In the genomic region with DNA sequence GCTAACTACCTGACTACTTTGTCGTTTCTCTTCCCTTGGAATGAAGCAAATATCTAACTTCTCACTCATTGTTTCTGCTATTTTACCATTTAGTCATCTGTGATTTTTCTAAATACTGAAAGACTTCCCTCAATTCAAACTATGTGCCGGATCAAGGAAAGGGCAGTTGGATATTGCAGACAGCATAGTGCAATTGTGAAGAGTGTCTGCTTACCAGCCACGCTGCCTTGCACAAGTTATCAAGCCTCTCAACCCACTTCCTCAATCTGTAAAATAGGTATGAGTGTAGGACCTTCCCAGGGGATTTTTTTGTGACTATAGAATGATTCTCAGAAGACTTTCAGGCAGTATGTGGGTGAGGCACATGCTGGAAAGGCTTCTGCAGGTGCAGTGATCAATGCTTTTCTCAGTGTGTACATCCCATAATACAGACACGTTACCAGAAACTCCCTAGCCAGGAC, we compare ENCODE assay signal across 8 cellular contexts. TPM values are rescaled to one million over a fixed set of nuclear protein-coding genes. Genes with fewer than 3 reads are reported as not detected.
DNase-seq lines count a peak whose midpoint lies in the region; ATAC-seq lines count a peak whose summit lies in the region.

No MANE protein-coding gene starts in this region.

- ATAC-seq in GM19372 (IDR thresholded peaks at IDR 0.05; ENCODE audit: low read depth, unreplicated experiment): peak; percentile 47
- ATAC-seq in HG03342 (IDR thresholded peaks at IDR 0.05; ENCODE audit: unreplicated experiment): peak; percentile 62
- ATAC-seq in aorta (ENCODE audit: low FRiP score): no peak

- H3K9ac ChIP-seq in duodenal mucosa (ENCODE audit: low read depth in 1 of 2, low read length in 2 of 2): peak overlapping the region; percentile 13 to 69

- POLR2A ChIA-PET in CD4-positive, alpha-beta memory T cell (lab: Charles Lee; ENCODE audit: partially characterized antibody): no interaction called here

- CTCF ChIA-PET in CD4-positive, alpha-beta memory T cell (lab: Charles Lee; ENCODE audit: partially characterized antibody): no interaction called here

- no peak for DNase-seq in CD4-positive, alpha-beta memory T cell
- no peak for DNase-seq in aorta
- DNase-seq in GDM1 (lab: John Stamatoyannopoulos, UW): no peak
- no peak for DNase-seq in DMS53 (lab: John Stamatoyannopoulos, UW)
- DNase-seq in activated CD4-positive, alpha-beta T cell treated with anti-CD3 and anti-CD28 coated beads for 1 hour: no peak

- no peaks in the 10 kb centered on the region for H3K9me3 Mint-ChIP-seq in CD4-positive, alpha-beta memory T cell

- H3K4me1 Mint-ChIP-seq in CD4-positive, alpha-beta memory T cell: peaks cover 11 to 19% (median 13%) of the 10 kb centered on the region in 4 donors

- H3K27ac ChIP-seq in CD4-positive, alpha-beta memory T cell (ENCODE audit: low read depth, low read length): no peak overlapping the region
- H3K27ac ChIP-seq in duodenal mucosa (ENCODE audit: low read depth, low read length) (peak overlapping the region; percentile 67), aorta (ENCODE audit: low read depth in 1 of 2, low read length in 2 of 2) (peak overlapping the region; percentile 8 to 59)

- 26 to 39% methylated on average over 4 of the region's 4 CpGs for WGBS in aorta, 2 donors

- H3K27ac Mint-ChIP-seq in CD4-positive, alpha-beta memory T cell: peak overlapping the region in 6 of 7 donors; percentile 0 to 94 (median 69)

- no peaks in the 10 kb centered on the region for H3K36me3 Mint-ChIP-seq in CD4-positive, alpha-beta memory T cell

- H3K4me1 ChIP-seq in CD4-positive, alpha-beta memory T cell (ENCODE audit: insufficient read depth, low read length): peaks cover 21% of the 10 kb centered on the region
- peaks cover 48 to 52% of the 10 kb centered on the region in 2 donors for H3K4me1 ChIP-seq in duodenal mucosa (ENCODE audit: control insufficient read depth in 1 of 2, insufficient read depth in 2 of 2, low read length in 2 of 2)
- peaks cover 5 to 7% of the 10 kb centered on the region in 2 donors for H3K4me1 ChIP-seq in aorta (ENCODE audit: control insufficient read depth in 1 of 2, insufficient read depth in 2 of 2, low read length in 2 of 2)

- no peaks in the 10 kb centered on the region for H3K27me3 ChIP-seq in CD4-positive, alpha-beta memory T cell (ENCODE audit: insufficient read depth, low read length)
- H3K27me3 ChIP-seq in duodenal mucosa (ENCODE audit: control insufficient read depth in 1 of 2, insufficient read depth in 2 of 2, low read length in 2 of 2) (no peaks in the 10 kb centered on the region), aorta (ENCODE audit: control insufficient read depth in 1 of 2, insufficient read depth in 2 of 2, low read length in 1 of 2) (no peaks in the 10 kb centered on the region)

- H3K27me3 Mint-ChIP-seq in CD4-positive, alpha-beta memory T cell: peaks cover 2 to 9% of the 10 kb centered on the region in 2 donors

- no peaks in the 10 kb centered on the region for H3K36me3 ChIP-seq in CD4-positive, alpha-beta memory T cell (ENCODE audit: insufficient read depth, low read length)
- no peaks in the 10 kb centered on the region for H3K36me3 ChIP-seq in duodenal mucosa (ENCODE audit: control insufficient read depth in 1 of 2, insufficient read depth in 2 of 2, low read length in 2 of 2)
- H3K36me3 ChIP-seq in aorta (ENCODE audit: control insufficient read depth in 1 of 2, insufficient read depth in 2 of 2, low read length in 1 of 2): no peaks in the 10 kb centered on the region

- H3K4me3 Mint-ChIP-seq in CD4-positive, alpha-beta memory T cell: no peak overlapping the region

- H3K4me3 ChIP-seq in CD4-positive, alpha-beta memory T cell (ENCODE audit: low read length in 2 of 2): no peak overlapping the region
- H3K4me3 ChIP-seq in duodenal mucosa (ENCODE audit: low read depth in 1 of 2, low read length in 2 of 2): no peak overlapping the region
- no peak overlapping the region for H3K4me3 ChIP-seq in aorta (ENCODE audit: low read length in 2 of 2)

- intact Hi-C loops in CD4-positive, alpha-beta memory T cell (cut with micrococcal nuclease): no loop called here
- intact Hi-C loops in aorta (cut with DNase I): loop anchor here (5.0 kb wide), 2 partner anchors 51 to 59 kb away; no protein-coding TSS in a partner anchor

- no peaks in the 10 kb centered on the region for H3K9me3 ChIP-seq in CD4-positive, alpha-beta memory T cell (ENCODE audit: control insufficient read depth in 1 of 2, low read length in 2 of 2)
- H3K9me3 ChIP-seq in duodenal mucosa (ENCODE audit: control insufficient read depth in 1 of 2, low read length in 2 of 2): no peaks in the 10 kb centered on the region
- no peaks in the 10 kb centered on the region for H3K9me3 ChIP-seq in aorta (ENCODE audit: control insufficient read depth, low read length)

RNA-seq across cellular contexts. Expression of a gene that starts 54.3 kb away (rescaled TPM):
- total RNA-seq in CD4-positive, alpha-beta memory T cell: not detected
- not detected for polyA plus RNA-seq in CD4-positive, alpha-beta memory T cell
- 10 to 100 TPM; 70.5 to 72.4 TPM for total RNA-seq in aorta
- 10 to 100 TPM in 1 of 2 donors, 1 to 10 TPM in 1; 3.0 to 11.3 TPM for polyA plus RNA-seq in aorta

Comparison
In these comparisons a context has a peak if more than half of its experiments do, and no peak if none do; other contexts are left out.
1. RNA of a gene that starts 54.3 kb away (total RNA-seq): 70.5 to 72.4 TPM in aorta; not detected in CD4-positive, alpha-beta memory T cell; every median in the first group is over 10 times any median in the second.